In genomic region chr7:140176271-140176701, GRCh38 we compare ENCODE assay signal across 8 cellular contexts. TPM values are rescaled to one million over a fixed set of nuclear protein-coding genes. Genes with fewer than 3 reads are reported as not detected.
DNase-seq lines count a peak whose midpoint lies in the region; ATAC-seq and TF ChIP-seq lines count a peak whose summit lies in the region.

No MANE protein-coding gene starts in this region.

- DNase-seq in AG08396 (ENCODE audit: low spot score), result peak; percentile 32
- no peak for DNase-seq in breast epithelium (ENCODE audit: low spot score in 2 of 2)
- DNase-seq in upper lobe of right lung, result peak; percentile 70
- no peak for DNase-seq in NCI-H2029 treated with DMSO at 0.1 percent for 48 hours (lab: John Stamatoyannopoulos, UW)

- H3K27ac ChIP-seq in HUES48 (ENCODE audit: low read depth, low read length), result peak overlapping the region; percentile 82
- H3K27ac ChIP-seq in breast epithelium, result peak overlapping the region; percentile 99 to 100
- peak overlapping the region; percentile 98 to 99 for H3K27ac ChIP-seq in liver (ENCODE audit: low read depth in 1 of 2, low read length in 2 of 2)
- peak overlapping the region; percentile 96 for H3K27ac ChIP-seq in upper lobe of right lung

- peak overlapping the region; percentile 80 for H3K4me3 ChIP-seq in HUES48 (ENCODE audit: low read depth, low read length)
- peak overlapping the region; percentile 85 to 98 (median 96) for H3K4me3 ChIP-seq in breast epithelium
- H3K4me3 ChIP-seq in liver (ENCODE audit: low read depth in 1 of 3, low read length in 3 of 3), result peak overlapping the region; percentile 53 to 98 (median 53)
- H3K4me3 ChIP-seq in upper lobe of right lung, result peak overlapping the region; percentile 66

- ATAC-seq in GM19023 (IDR thresholded peaks at IDR 0.05; ENCODE audit: unreplicated experiment) (peak; percentile 4), upper lobe of right lung (no peak), GM21526 (IDR thresholded peaks at IDR 0.05; ENCODE audit: low FRiP score, unreplicated experiment) (no peak)

- intact Hi-C loops in breast epithelium (cut with DNase I; ENCODE audit: low total_unique reads) (no loop called here), upper lobe of right lung (cut with DNase I) (no loop called here)

- peak overlapping the region; percentile 68; the same call in 1 of the 2 replicates for H3K9ac ChIP-seq in HUES48 (ENCODE audit: low read depth, low read length)
- H3K9ac ChIP-seq in liver (ENCODE audit: low read depth in 1 of 2, low read length in 2 of 2), result peak overlapping the region in 1 of 2 donors; percentile 90

- H3K27me3 ChIP-seq in HUES48 (ENCODE audit: control insufficient read depth, insufficient read depth, low read length), result peaks cover 20% of the 10 kb centered on the region
- H3K27me3 ChIP-seq in breast epithelium, result no peaks in the 10 kb centered on the region
- no peaks in the 10 kb centered on the region for H3K27me3 ChIP-seq in liver (ENCODE audit: control insufficient read depth in 4 of 4, insufficient read depth in 4 of 4, low read length in 3 of 4)
- no peaks in the 10 kb centered on the region for H3K27me3 ChIP-seq in upper lobe of right lung

- under 1% methylated on average over 73 of the region's 73 CpGs for WGBS in liver

- no peak for TF ChIP-seq RAD21 in liver (IDR thresholded peaks at IDR 0.05)

- H3K9me3 ChIP-seq in HUES48 (ENCODE audit: control insufficient read depth, insufficient read depth, low read length), result no peaks in the 10 kb centered on the region
- no peaks in the 10 kb centered on the region for H3K9me3 ChIP-seq in breast epithelium
- no peaks in the 10 kb centered on the region for H3K9me3 ChIP-seq in liver (ENCODE audit: control insufficient read depth in 4 of 4, low read length in 3 of 4)
- no peaks in the 10 kb centered on the region for H3K9me3 ChIP-seq in upper lobe of right lung

- TF ChIP-seq CTCF in breast epithelium (IDR thresholded peaks at IDR 0.05) (no peak), liver (IDR thresholded peaks at IDR 0.05; ENCODE audit: low read depth, low read length, missing input control) (no peak), upper lobe of right lung (IDR thresholded peaks at IDR 0.05) (no peak)

- H3K36me3 ChIP-seq in HUES48 (ENCODE audit: control insufficient read depth, insufficient read depth, low read length) (no peaks in the 10 kb centered on the region), breast epithelium (no peaks in the 10 kb centered on the region), liver (ENCODE audit: control insufficient read depth in 4 of 4, insufficient read depth in 3 of 4, low read depth in 1 of 4, low read length in 3 of 4) (no peaks in the 10 kb centered on the region), upper lobe of right lung (no peaks in the 10 kb centered on the region)

- H3K4me1 ChIP-seq in HUES48 (ENCODE audit: control insufficient read depth, insufficient read depth, low read length) (peaks cover 6% of the 10 kb centered on the region; the same call in 1 of the 2 replicates), breast epithelium (no peaks in the 10 kb centered on the region), liver (ENCODE audit: control insufficient read depth in 4 of 4, insufficient read depth in 4 of 4, low read length in 3 of 4) (peaks cover 8 to 32% (median 19%) of the 10 kb centered on the region in 4 donors), upper lobe of right lung (peaks cover 10% of the 10 kb centered on the region)

- TF ChIP-seq POLR2A in breast epithelium (IDR thresholded peaks at IDR 0.05), result no peak

TF ChIP-seq in liver, 16 proteins besides CTCF, POLR2A, EP300 and RAD21:
- no peak for TF ChIP-seq GABPA (IDR thresholded peaks at IDR 0.05 in 1 of 2, conservative IDR thresholded peaks at IDR 0.05 in 1 of 2)
- TF ChIP-seq FOXA1 (IDR thresholded peaks at IDR 0.05), result no peak
- TF ChIP-seq, protein P1, sequence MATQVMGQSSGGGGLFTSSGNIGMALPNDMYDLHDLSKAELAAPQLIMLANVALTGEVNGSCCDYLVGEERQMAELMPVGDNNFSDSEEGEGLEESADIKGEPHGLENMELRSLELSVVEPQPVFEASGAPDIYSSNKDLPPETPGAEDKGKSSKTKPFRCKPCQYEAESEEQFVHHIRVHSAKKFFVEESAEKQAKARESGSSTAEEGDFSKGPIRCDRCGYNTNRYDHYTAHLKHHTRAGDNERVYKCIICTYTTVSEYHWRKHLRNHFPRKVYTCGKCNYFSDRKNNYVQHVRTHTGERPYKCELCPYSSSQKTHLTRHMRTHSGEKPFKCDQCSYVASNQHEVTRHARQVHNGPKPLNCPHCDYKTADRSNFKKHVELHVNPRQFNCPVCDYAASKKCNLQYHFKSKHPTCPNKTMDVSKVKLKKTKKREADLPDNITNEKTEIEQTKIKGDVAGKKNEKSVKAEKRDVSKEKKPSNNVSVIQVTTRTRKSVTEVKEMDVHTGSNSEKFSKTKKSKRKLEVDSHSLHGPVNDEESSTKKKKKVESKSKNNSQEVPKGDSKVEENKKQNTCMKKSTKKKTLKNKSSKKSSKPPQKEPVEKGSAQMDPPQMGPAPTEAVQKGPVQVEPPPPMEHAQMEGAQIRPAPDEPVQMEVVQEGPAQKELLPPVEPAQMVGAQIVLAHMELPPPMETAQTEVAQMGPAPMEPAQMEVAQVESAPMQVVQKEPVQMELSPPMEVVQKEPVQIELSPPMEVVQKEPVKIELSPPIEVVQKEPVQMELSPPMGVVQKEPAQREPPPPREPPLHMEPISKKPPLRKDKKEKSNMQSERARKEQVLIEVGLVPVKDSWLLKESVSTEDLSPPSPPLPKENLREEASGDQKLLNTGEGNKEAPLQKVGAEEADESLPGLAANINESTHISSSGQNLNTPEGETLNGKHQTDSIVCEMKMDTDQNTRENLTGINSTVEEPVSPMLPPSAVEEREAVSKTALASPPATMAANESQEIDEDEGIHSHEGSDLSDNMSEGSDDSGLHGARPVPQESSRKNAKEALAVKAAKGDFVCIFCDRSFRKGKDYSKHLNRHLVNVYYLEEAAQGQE (IDR thresholded peaks at IDR 0.05), result no peak
- TF ChIP-seq HNF4A (conservative IDR thresholded peaks at IDR 0.05), result no peak
- TF ChIP-seq HNF4G (IDR thresholded peaks at IDR 0.05), result no peak
- no peak for TF ChIP-seq NR2F2 (IDR thresholded peaks at IDR 0.05)
- TF ChIP-seq YY1 (IDR thresholded peaks at IDR 0.05), result no peak
- no peak for TF ChIP-seq SP1 (IDR thresholded peaks at IDR 0.05)
- TF ChIP-seq EGR1 (IDR thresholded peaks at IDR 0.05; ENCODE audit: low read depth in 2 of 2), result no peak

RNA-seq across cellular contexts. Expression of gene KDM7A, which starts 0.5 kb away (rescaled TPM):
- total RNA-seq in breast epithelium (10 to 100 TPM; 33.1 to 37.1 (median 34.7) TPM), liver (10 to 100 TPM; 17.2 to 27.5 TPM), upper lobe of right lung (16.7 TPM)
- polyA plus RNA-seq in liver, result 1 to 10 TPM; 1.9 to 2.5 TPM

Comparison
In these comparisons a context has a peak if more than half of its experiments do, and no peak if none do; other contexts are left out.
1. DNase-seq: peak in AG08396 (single experiment) and upper lobe of right lung (single experiment); none in breast epithelium (0 of 2) and NCI-H2029 treated with DMSO at 0.1 percent for 48 hours (single experiment).
2. Peak in every context shown above with its lines, with median percentiles within 50 percentile points of each other: H3K27ac ChIP-seq and H3K4me3 ChIP-seq.